ENCODE assay signal across 8 cellular contexts in the genomic region with DNA sequence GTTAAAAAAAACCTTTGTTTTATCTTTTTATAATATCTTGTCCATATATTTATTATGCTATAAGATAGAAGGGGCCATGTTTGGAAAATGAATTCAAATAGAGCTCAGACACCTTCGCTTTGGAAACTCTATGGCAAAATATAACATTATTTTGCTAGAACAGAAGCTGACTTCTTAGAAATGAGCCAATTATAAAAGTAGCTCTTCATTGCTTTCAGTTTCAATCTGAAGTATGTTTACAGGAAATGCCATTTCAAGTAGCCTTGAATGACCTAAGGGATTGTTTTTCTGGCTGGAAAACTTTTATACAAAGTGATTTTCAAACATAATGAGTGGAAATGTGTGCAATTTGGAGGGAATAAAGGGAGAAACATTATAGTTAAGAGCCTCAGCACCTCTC. TPM values are rescaled to one million over a fixed set of nuclear protein-coding genes. Genes with fewer than 3 reads are reported as not detected.
DNase-seq lines count a peak whose midpoint lies in the region; ATAC-seq and FAIRE-seq lines count a peak whose summit lies in the region.

No MANE protein-coding gene starts in this region.

- intact Hi-C loops in activated naive CD4-positive, alpha-beta T cell treated with anti-CD3 and anti-CD28 coated beads for 36 hours (cut with micrococcal nuclease) = loop anchor here (1.0 to 5.0 kb wide), 7 partner anchors 11 to 184 kb away; a partner anchor contains a TSS

- peak overlapping the region; percentile 86 for H3K27ac Mint-ChIP-seq in activated naive CD4-positive, alpha-beta T cell treated with anti-CD3 and anti-CD28 coated beads for 36 hours
- H3K27ac Mint-ChIP-seq in activated naive CD4-positive, alpha-beta T cell treated with anti-CD3 and anti-CD28 coated beads, Interleukin-2, amount 50 U/mL, for 72 hours = peak overlapping the region; percentile 88 to 99

- DNase-seq in activated naive CD4-positive, alpha-beta T cell treated with anti-CD3 and anti-CD28 coated beads for 36 hours = no peak
- DNase-seq in activated naive CD4-positive, alpha-beta T cell (lab: John Stamatoyannopoulos, UW) = no peak
- DNase-seq in activated naive CD4-positive, alpha-beta T cell treated with anti-CD3 and anti-CD28 coated beads, Interleukin-2, amount 50 U/mL, for 72 hours (ENCODE audit: low spot score in 2 of 2) = no peak
- DNase-seq in medulla oblongata (ENCODE audit: extremely low spot score) (peak; percentile 16), urothelium cell line (ENCODE audit: low spot score) (no peak), NCI-H146 (lab: John Stamatoyannopoulos, UW) (no peak), NCI-H2227 treated with DMSO at 0.1 percent for 48 hours (lab: John Stamatoyannopoulos, UW) (no peak)

- H3K27me3 Mint-ChIP-seq in activated naive CD4-positive, alpha-beta T cell treated with anti-CD3 and anti-CD28 coated beads for 36 hours (ENCODE audit: low read depth) = no peaks in the 10 kb centered on the region

- ATAC-seq in HG03066 (IDR thresholded peaks at IDR 0.05; ENCODE audit: low read depth, unreplicated experiment) = peak; percentile 90
- ATAC-seq in activated naive CD4-positive, alpha-beta T cell treated with anti-CD3 and anti-CD28 coated beads, Interleukin-2, amount 50 U/mL, for 72 hours = peak; percentile 62 to 76

- peaks cover 7% of the 10 kb centered on the region for H3K9me3 Mint-ChIP-seq in activated naive CD4-positive, alpha-beta T cell treated with anti-CD3 and anti-CD28 coated beads for 36 hours
- peaks cover 22 to 25% of the 10 kb centered on the region in 2 donors for H3K9me3 Mint-ChIP-seq in activated naive CD4-positive, alpha-beta T cell treated with anti-CD3 and anti-CD28 coated beads, Interleukin-2, amount 50 U/mL, for 72 hours

- H3K4me3 Mint-ChIP-seq in activated naive CD4-positive, alpha-beta T cell treated with anti-CD3 and anti-CD28 coated beads for 36 hours = no peak overlapping the region

- H3K36me3 Mint-ChIP-seq in activated naive CD4-positive, alpha-beta T cell treated with anti-CD3 and anti-CD28 coated beads for 36 hours (ENCODE audit: low read depth) = peaks cover 11% of the 10 kb centered on the region
- peaks cover 36 to 65% of the 10 kb centered on the region in 2 donors for H3K36me3 Mint-ChIP-seq in activated naive CD4-positive, alpha-beta T cell treated with anti-CD3 and anti-CD28 coated beads, Interleukin-2, amount 50 U/mL, for 72 hours

- CTCF ChIA-PET in activated naive CD4-positive, alpha-beta T cell treated with anti-CD3 and anti-CD28 coated beads for 36 hours (lab: Charles Lee) = interaction anchor here (0.7 to 3.1 kb wide), 6 partner anchors 9 to 108 kb away, joined by 3 to 12 read pairs (median 4); a partner anchor contains a TSS

- no peak for FAIRE-seq in urothelium cell line (lab: Jason Lieb, UNC)

- peaks cover 49% of the 10 kb centered on the region for H3K4me1 Mint-ChIP-seq in activated naive CD4-positive, alpha-beta T cell treated with anti-CD3 and anti-CD28 coated beads for 36 hours (ENCODE audit: low read depth)

RNA-seq across cellular contexts. Expression of a gene that starts 37.8 kb away (rescaled TPM):
- 10 to 100 TPM; 84.3 to 85.5 TPM for total RNA-seq in activated naive CD4-positive, alpha-beta T cell treated with anti-CD3 and anti-CD28 coated beads for 36 hours
- 100 to 1,000 TPM in 1 of 2 donors, 10 to 100 TPM in 1; 86.8 to 151 TPM for total RNA-seq in activated naive CD4-positive, alpha-beta T cell treated with anti-CD3 and anti-CD28 coated beads, Interleukin-2, amount 50 U/mL, for 72 hours

RNA-seq across cellular contexts. Expression of a gene that starts 53.4 kb away (rescaled TPM):
- total RNA-seq in activated naive CD4-positive, alpha-beta T cell treated with anti-CD3 and anti-CD28 coated beads for 36 hours = under 1 TPM in 1 of 2 experiments, not detected in 1; 0.07 TPM
- under 1 TPM; 0.11 to 0.31 TPM for total RNA-seq in activated naive CD4-positive, alpha-beta T cell treated with anti-CD3 and anti-CD28 coated beads, Interleukin-2, amount 50 U/mL, for 72 hours
